26 cellular contexts compared by ENCODE assay signal in the genomic region with DNA sequence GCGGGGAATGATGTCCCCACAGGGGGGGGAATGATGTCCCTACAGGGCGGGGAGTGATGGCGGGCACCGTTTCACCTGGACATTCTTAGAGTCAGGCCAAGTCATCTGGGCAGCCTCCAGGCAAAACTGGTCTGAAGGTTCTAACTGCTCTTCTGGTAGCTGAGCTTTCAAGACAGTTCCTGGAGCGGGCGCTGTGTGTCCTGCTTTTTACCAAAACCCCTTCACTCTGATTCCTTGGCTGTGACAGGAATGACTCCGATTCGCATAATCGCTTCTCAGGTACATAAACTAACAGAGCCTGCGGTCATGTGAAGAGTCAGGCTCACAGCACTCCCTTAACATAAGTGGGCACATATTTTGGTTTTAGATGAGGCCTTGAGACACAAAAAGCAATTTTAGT.
A peak's percentile ranks its signal among the peaks of the same experiment; 100 is the strongest.
DNase-seq lines count a peak whose midpoint lies in the region; ATAC-seq and TF ChIP-seq lines count a peak whose summit lies in the region.
"Had no signal": no experiment of that assay in that cellular context is flagged by ENCODE, and none has a peak within 500 bp of the region (broad histone marks: within the 10 kb centered on the region; RNA-seq: fewer than 3 reads in every experiment).

No MANE protein-coding gene starts in this region.

- H3K27ac Mint-ChIP-seq in H9 = peak overlapping the region; percentile 40 to 100 (median 96); a peak in 5 of 7 replicates
- H3K27ac Mint-ChIP-seq: activated CD4-positive, alpha-beta T cell treated with anti-CD3 and anti-CD28 coated beads, Interleukin-2, amount 10 ng/mL, durations not matched to agents 7 days and 5 days had no signal

- no peak overlapping the region for H3T11ph ChIP-seq in H9 (ENCODE audit: low read length)

- H2BK12ac ChIP-seq in H9 (ENCODE audit: insufficient read length, low read depth, low read length) = no peak overlapping the region

- no peak overlapping the region for H2BK15ac ChIP-seq in H9 (ENCODE audit: low read depth, low read length)
- H2BK15ac ChIP-seq in mesendoderm (replicated peaks; ENCODE audit: low read depth) = no peak overlapping the region

- H3K9me3 ChIP-seq in H9 (ENCODE audit: control insufficient read depth, low read depth, low read length) = no peaks in the 10 kb centered on the region
- no peaks in the 10 kb centered on the region for H3K9me3 ChIP-seq in esophagus squamous epithelium
- H3K9me3 ChIP-seq in SJCRH30 (replicated peaks) = no peaks in the 10 kb centered on the region
- H3K9me3 ChIP-seq: adrenal gland, neutrophil, thoracic aorta, vagina had no signal

- ATAC-seq in activated T-cell treated with anti-CD3 and anti-CD28 coated beads, Interleukin-2, amount 50 U/mL, for 4 hours = no peak
- ATAC-seq in HG02642 (IDR thresholded peaks at IDR 0.05; ENCODE audit: poor library complexity, unreplicated experiment) = no peak
- ATAC-seq: stimulated activated naive CD8-positive, alpha-beta T cell treated with anti-CD3 and anti-CD28 coated beads, Interleukin-15, Interleukin-2, amounts not matched to agents 100 U/mL and 50 U/mL, for 24 hours had no signal

- no CpG with 5 or more reads among the region's 10 CpGs for WGBS in H9 (ENCODE audit: extremely low coverage, insufficient read length, low lambda C conversion rate)
- no CpG with 5 or more reads among the region's 10 CpGs for WGBS in mesendoderm (ENCODE audit: extremely low coverage, insufficient coverage, low lambda C conversion rate)
- 100% methylated on average over 4 to 5 of the region's 10 CpGs for WGBS in esophagus squamous epithelium, 2 donors

- no peaks in the 10 kb centered on the region; the same call in 1 of the 2 replicates for H3K27me3 Mint-ChIP-seq in H9 (ENCODE audit: low read depth)
- H3K27me3 Mint-ChIP-seq in activated T-cell treated with anti-CD3 and anti-CD28 coated beads, Interleukin-2, amount 50 U/mL, for 4 hours (ENCODE audit: low read depth) = no peaks in the 10 kb centered on the region
- H3K27me3 Mint-ChIP-seq: activated CD4-positive, alpha-beta T cell treated with anti-CD3 and anti-CD28 coated beads, Interleukin-2, amount 10 ng/mL, durations not matched to agents 7 days and 5 days; brain had no signal

- H3K79me1 ChIP-seq in H9 (ENCODE audit: insufficient read depth, low read depth, low read length, poor library complexity, severe bottlenecking) (no peaks in the 10 kb centered on the region), mesendoderm (ENCODE audit: low read length) (no peaks in the 10 kb centered on the region)

- H3K4ac ChIP-seq in H9 (ENCODE audit: low read depth, low read length) (no peak overlapping the region), mesendoderm (ENCODE audit: low read depth, low read length) (no peak overlapping the region)

- H3K27me3 ChIP-seq in H9 (ENCODE audit: insufficient read depth, low read length) (no peaks in the 10 kb centered on the region), KMS-11 (ENCODE audit: insufficient read depth, low read depth) (no peaks in the 10 kb centered on the region), mesendoderm (ENCODE audit: insufficient read depth, low read length, poor library complexity) (no peaks in the 10 kb centered on the region), esophagus squamous epithelium (no peaks in the 10 kb centered on the region), SJCRH30 (no peaks in the 10 kb centered on the region)
- H3K27me3 ChIP-seq: adrenal gland; BLaER1 treated with 17β-estradiol and CSF1 and Interleukin-3, amounts not matched to agents 10 nM and 100 nM; neutrophil; vagina had no signal

- H2AFZ ChIP-seq in H9 (ENCODE audit: low read length) (no peak overlapping the region), KMS-11 (ENCODE audit: low read depth) (peak overlapping the region; percentile 51; the same call in 1 of the 2 replicates)
- H2AFZ ChIP-seq: PC-9 had no signal

- H3K4me3 ChIP-seq in KMS-11 (IDR thresholded peaks at IDR 0.05; ENCODE audit: insufficient read depth, low read depth, low read length) (no peak overlapping the region), mesendoderm (ENCODE audit: low read length) (no peak overlapping the region), esophagus squamous epithelium (no peak overlapping the region), SJCRH30 (no peak overlapping the region)
- H3K4me3 ChIP-seq: adrenal gland; BLaER1 treated with 17β-estradiol and CSF1 and Interleukin-3, amounts not matched to agents 10 nM and 100 nM; PC-9; thoracic aorta; vagina had no signal

- no peak overlapping the region for H2BK20ac ChIP-seq in H9 (ENCODE audit: low read depth, low read length, poor library complexity, severe bottlenecking)

- peaks cover 7% of the 10 kb centered on the region; the same call in 1 of the 2 replicates for H3K4me1 ChIP-seq in H9 (ENCODE audit: insufficient read depth, low read length)
- H3K4me1 ChIP-seq in KMS-11 (ENCODE audit: low read depth, poor library complexity, severe bottlenecking) = peaks cover 61% of the 10 kb centered on the region
- peaks cover 2% of the 10 kb centered on the region for H3K4me1 ChIP-seq in mesendoderm (ENCODE audit: control insufficient read depth, low read depth, low read length)
- H3K4me1 ChIP-seq in esophagus squamous epithelium = no peaks in the 10 kb centered on the region
- peaks cover 8% of the 10 kb centered on the region for H3K4me1 ChIP-seq in SJCRH30
- H3K4me1 ChIP-seq: adrenal gland had no signal

- H3K4me2 ChIP-seq in H9 (ENCODE audit: insufficient read depth, insufficient read length, low read length) = no peak overlapping the region
- peak overlapping the region; percentile 96 for H3K4me2 ChIP-seq in KMS-11
- no peak overlapping the region for H3K4me2 ChIP-seq in mesendoderm (ENCODE audit: low read length)
- H3K4me2 ChIP-seq: BLaER1 treated with 17β-estradiol and CSF1 and Interleukin-3, amounts not matched to agents 10 nM and 100 nM; PC-9 had no signal

- H2AK5ac ChIP-seq in H9 (ENCODE audit: insufficient read length, low read length) (no peak overlapping the region), mesendoderm (ENCODE audit: low read length) (no peak overlapping the region)

- no peak overlapping the region for H3K14ac ChIP-seq in H9 (ENCODE audit: insufficient read depth, low read length)

- H3K36me3 ChIP-seq in KMS-11 (ENCODE audit: insufficient read depth) (no peaks in the 10 kb centered on the region), mesendoderm (ENCODE audit: control insufficient read depth, insufficient read depth, low read length) (no peaks in the 10 kb centered on the region), esophagus squamous epithelium (no peaks in the 10 kb centered on the region), SJCRH30 (no peaks in the 10 kb centered on the region)
- H3K36me3 ChIP-seq: adrenal gland; BLaER1 treated with 17β-estradiol and CSF1 and Interleukin-3, amounts not matched to agents 10 nM and 100 nM; neutrophil; thoracic aorta; vagina had no signal

- H3K27ac ChIP-seq in H9 (ENCODE audit: insufficient read length, low read depth, low read length) (no peak overlapping the region), KMS-11 (peak overlapping the region; percentile 95), mesendoderm (ENCODE audit: low read depth, low read length) (no peak overlapping the region), esophagus squamous epithelium (no peak overlapping the region), SJCRH30 (no peak overlapping the region)
- H3K27ac ChIP-seq: adrenal gland; BLaER1 treated with 17β-estradiol and CSF1 and Interleukin-3, amounts not matched to agents 10 nM and 100 nM; epithelial cell of prostate; neutrophil; PC-9; thoracic aorta; vagina had no signal

- TF ChIP-seq CTCF in H9 (conservative IDR thresholded peaks at IDR 0.05) (no peak), KMS-11 (conservative IDR thresholded peaks at IDR 0.05; ENCODE audit: low read depth, low read length) (no peak), esophagus squamous epithelium (IDR thresholded peaks at IDR 0.05) (no peak)

- H3K9me3 Mint-ChIP-seq in H9 = peaks cover 9 to 17% of the 10 kb centered on the region in 2 experiments
- H3K9me3 Mint-ChIP-seq in activated T-cell treated with anti-CD3 and anti-CD28 coated beads, Interleukin-2, amount 50 U/mL, for 4 hours = no peaks in the 10 kb centered on the region

- H3K4me3 Mint-ChIP-seq in H9 = no peak overlapping the region; a peak in 1 of 5 replicates
- no peak overlapping the region for H3K4me3 Mint-ChIP-seq in activated T-cell treated with anti-CD3 and anti-CD28 coated beads, Interleukin-2, amount 50 U/mL, for 4 hours
- H3K4me3 Mint-ChIP-seq: activated CD4-positive, alpha-beta T cell treated with anti-CD3 and anti-CD28 coated beads, Interleukin-2, amount 10 ng/mL, durations not matched to agents 7 days and 5 days; brain had no signal

- H2BK5ac ChIP-seq in H9 (ENCODE audit: insufficient read length, low read length) (no peak overlapping the region), mesendoderm (ENCODE audit: low read length) (peak overlapping the region; percentile 80)

- H3K9ac ChIP-seq in H9 (ENCODE audit: extremely low read depth, insufficient read length, low read length) (no peak overlapping the region), KMS-11 (peak overlapping the region; percentile 79; the same call in 1 of the 2 replicates), mesendoderm (ENCODE audit: low read length) (no peak overlapping the region)
- H3K9ac ChIP-seq: BLaER1 treated with 17β-estradiol and CSF1 and Interleukin-3, amounts not matched to agents 10 nM and 100 nM had no signal

- H3K79me2 ChIP-seq in H9 (ENCODE audit: insufficient read depth, low read length) = no peaks in the 10 kb centered on the region
- H3K79me2 ChIP-seq in KMS-11 (ENCODE audit: insufficient read depth, low read depth) = no peaks in the 10 kb centered on the region
- no peaks in the 10 kb centered on the region for H3K79me2 ChIP-seq in mesendoderm (ENCODE audit: control insufficient read depth, insufficient read depth, low read length)

- TF ChIP-seq POLR2A in esophagus squamous epithelium (IDR thresholded peaks at IDR 0.05) = no peak

- H3K23ac ChIP-seq in H9 (ENCODE audit: insufficient read length, low read depth, low read length) = no peak overlapping the region
- no peak overlapping the region for H3K23ac ChIP-seq in mesendoderm (ENCODE audit: low read length)

- H3K4me1 Mint-ChIP-seq in H9 = peaks cover 31 to 34% of the 10 kb centered on the region in 2 experiments
- no peaks in the 10 kb centered on the region for H3K4me1 Mint-ChIP-seq in activated T-cell treated with anti-CD3 and anti-CD28 coated beads, Interleukin-2, amount 50 U/mL, for 4 hours (ENCODE audit: low read depth)
- H3K4me1 Mint-ChIP-seq: activated CD4-positive, alpha-beta T cell treated with anti-CD3 and anti-CD28 coated beads, Interleukin-2, amount 10 ng/mL, durations not matched to agents 7 days and 5 days had no signal

- H4K8ac ChIP-seq in H9 (replicated peaks; ENCODE audit: insufficient read length, low read depth, low read length) (no peak overlapping the region), mesendoderm (ENCODE audit: low read depth, low read length) (no peak overlapping the region)

- H3K56ac ChIP-seq in H9 (ENCODE audit: insufficient read length, low read depth, low read length) (no peak overlapping the region), mesendoderm (ENCODE audit: low read length) (no peak overlapping the region)

- H4K5ac ChIP-seq in H9 (ENCODE audit: insufficient read length, low read depth, low read length) = no peak overlapping the region
- no peak overlapping the region for H4K5ac ChIP-seq in mesendoderm (ENCODE audit: low read length)

- H4K20me1 ChIP-seq in H9 (ENCODE audit: control insufficient read depth, insufficient read depth, insufficient read length) (no peaks in the 10 kb centered on the region), KMS-11 (ENCODE audit: insufficient read depth) (no peaks in the 10 kb centered on the region)
- H4K20me1 ChIP-seq: BLaER1 treated with 17β-estradiol and CSF1 and Interleukin-3, amounts not matched to agents 10 nM and 100 nM had no signal

- DNase-seq in H9 (peak; percentile 29), SHP77 treated with DMSO at 0.1 percent for 48 hours (lab: John Stamatoyannopoulos, UW) (peak; percentile 85), mesendoderm (peak; percentile 30), esophagus squamous epithelium (lab: John Stamatoyannopoulos, UW) (no peak), SJCRH30 (no peak)
- no peak for DNase-seq in activated T-cell treated with anti-CD3 and anti-CD28 coated beads, Interleukin-2, amount 50 U/mL, for 4 hours
- DNase-seq: activated CD4-positive, alpha-beta T cell treated with anti-CD3 and anti-CD28 coated beads, Interleukin-2, amount 10 ng/mL, durations not matched to agents 7 days and 5 days; activated naive CD4-positive, alpha-beta T cell; activated T-cell treated with anti-CD3 and anti-CD28 coated beads, Interleukin-2, amount 50 U/mL, for 48 hours; adrenal gland; COR-L47; DMS79 treated with DMSO at 0.1 percent for 48 hours; glutamatergic neuron; HCEC 1CT; NK-92 treated with Interleukin-12 subunit alpha and Interleukin-12 subunit beta, amount 100 ng/mL, for 24 hours; PC-9; SIG-M5; stimulated activated naive CD8-positive, alpha-beta T cell treated with anti-CD3 and anti-CD28 coated beads, Interleukin-15, Interleukin-2, amounts not matched to agents 100 U/mL and 50 U/mL, for 24 hours had no signal

- no peak overlapping the region for H2BK120ac ChIP-seq in H9 (ENCODE audit: low read depth, low read length, poor library complexity, severe bottlenecking)
- H2BK120ac ChIP-seq in mesendoderm (ENCODE audit: low read depth, low read length) = no peak overlapping the region

- intact Hi-C loops in esophagus squamous epithelium (cut with DNase I) = no loop called here

- H4K91ac ChIP-seq in H9 (ENCODE audit: insufficient read length, low read depth, low read length) = no peak overlapping the region

- H3K23me2 ChIP-seq in H9 (ENCODE audit: insufficient read length, low read depth, low read length, poor library complexity, severe bottlenecking) = no peaks in the 10 kb centered on the region

- H3K36me3 Mint-ChIP-seq in H9 (ENCODE audit: insufficient read depth in 1 of 3, low read depth in 3 of 3) = peaks cover 7 to 25% (median 17%) of the 10 kb centered on the region in 3 experiments; a peak in 6 of 7 replicates
- H3K36me3 Mint-ChIP-seq in activated T-cell treated with anti-CD3 and anti-CD28 coated beads, Interleukin-2, amount 50 U/mL, for 4 hours (ENCODE audit: insufficient read depth) = no peaks in the 10 kb centered on the region
- H3K36me3 Mint-ChIP-seq: brain had no signal

- H3K18ac ChIP-seq in H9 (ENCODE audit: insufficient read length, low read depth, low read length) (no peak overlapping the region), mesendoderm (ENCODE audit: low read length) (peak overlapping the region; percentile 2)

Comparison
In these comparisons a context has a peak if more than half of its experiments do, and no peak if none do; other contexts are left out.
1. DNase-seq: peak in H9 (single experiment), SHP77 treated with DMSO at 0.1 percent for 48 hours (single experiment) and mesendoderm (single experiment); none in activated T-cell treated with anti-CD3 and anti-CD28 coated beads, Interleukin-2, amount 50 U/mL, for 4 hours (single experiment), esophagus squamous epithelium (single experiment) and SJCRH30 (0 of 2).